In the genomic region with DNA sequence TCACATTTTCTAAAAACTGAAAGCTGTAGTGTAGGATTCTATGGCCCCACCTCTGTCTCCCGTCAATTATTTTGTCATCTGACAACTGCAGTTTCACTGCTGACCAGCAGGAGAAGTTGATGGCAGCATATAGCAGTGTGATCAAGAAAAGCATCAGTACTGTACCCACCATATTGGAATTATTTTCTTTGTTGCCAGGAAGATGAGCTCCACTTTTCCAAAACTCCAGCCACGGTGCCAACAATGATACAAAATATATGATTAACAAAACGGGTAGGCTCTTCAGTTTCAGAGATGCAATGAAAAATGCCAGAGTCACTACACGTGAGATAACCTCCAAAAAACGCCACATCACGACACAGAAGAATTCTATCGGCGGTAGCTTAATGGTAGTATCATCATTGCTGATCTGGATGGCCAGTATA, we compare ENCODE assay signal across 14 cellular contexts. TPM values are rescaled to one million over a fixed set of nuclear protein-coding genes. Genes with fewer than 3 reads are reported as not detected.
DNase-seq lines count a peak whose midpoint lies in the region; ATAC-seq, FAIRE-seq and TF ChIP-seq lines count a peak whose summit lies in the region.
"Had no signal": no experiment of that assay in that cellular context is flagged by ENCODE, and none has a peak within 500 bp of the region (broad histone marks: within the 10 kb centered on the region; RNA-seq: fewer than 3 reads in every experiment).

No MANE protein-coding gene starts in this region.

- H3F3A ChIP-seq in neural progenitor cell (ENCODE audit: low read depth) = no peaks in the 10 kb centered on the region

- no peak for FAIRE-seq in HTR-8/SVneo (lab: Jason Lieb, UNC)
- FAIRE-seq: GM19239 had no signal

- TF ChIP-seq CTCF in VCaP (conservative IDR thresholded peaks at IDR 0.05) (peak; percentile 66), neural progenitor cell (IDR thresholded peaks at IDR 0.05) (peak; percentile 71), vagina (IDR thresholded peaks at IDR 0.05) (no peak)

- peak; percentile 11 for DNase-seq in NCI-H2171 treated with DMSO at 0.1 percent for 48 hours (lab: John Stamatoyannopoulos, UW)
- no peak for DNase-seq in NCI-H2171 (lab: John Stamatoyannopoulos, UW)
- DNase-seq in HTR-8/SVneo (ENCODE audit: insufficient read length, low spot score) = peak; percentile 10
- DNase-seq in neural progenitor cell (ENCODE audit: low spot score) = peak; percentile 30
- DNase-seq in vagina (ENCODE audit: extremely low spot score in 2 of 2) = no peak
- no peak for DNase-seq in NCI-H2029 treated with DMSO at 0.1 percent for 48 hours (lab: John Stamatoyannopoulos, UW)
- DNase-seq: islet precursor cell; RPMI8226; stimulated activated naive CD4-positive, alpha-beta T cell had no signal

- H3K4me3 ChIP-seq in neural progenitor cell (no peak overlapping the region), vagina (no peak overlapping the region)
- H3K4me3 ChIP-seq: BLaER1 treated with 17β-estradiol and CSF1 and Interleukin-3, amounts not matched to agents 10 nM and 100 nM had no signal

- no peaks in the 10 kb centered on the region for H3K27me3 Mint-ChIP-seq in neural progenitor cell (ENCODE audit: insufficient read depth, low read depth)

- H3K9ac ChIP-seq in neural progenitor cell = no peak overlapping the region
- H3K9ac ChIP-seq: BLaER1 treated with 17β-estradiol and CSF1 and Interleukin-3, amounts not matched to agents 10 nM and 100 nM had no signal

- H2AFZ ChIP-seq in neural progenitor cell (replicated peaks) = peak overlapping the region; percentile 53

- H3K27ac ChIP-seq in VCaP (no peak overlapping the region), neural progenitor cell (no peak overlapping the region), vagina (no peak overlapping the region)
- H3K27ac ChIP-seq: BLaER1 treated with 17β-estradiol and CSF1 and Interleukin-3, amounts not matched to agents 10 nM and 100 nM had no signal

- H3K4me1 ChIP-seq in neural progenitor cell = no peaks in the 10 kb centered on the region
- no peaks in the 10 kb centered on the region for H3K4me1 ChIP-seq in vagina

- H3K27me3 ChIP-seq in neural progenitor cell = no peaks in the 10 kb centered on the region
- H3K27me3 ChIP-seq in vagina = no peaks in the 10 kb centered on the region

- no peak for ATAC-seq in GM18867 (IDR thresholded peaks at IDR 0.05; ENCODE audit: unreplicated experiment)

- H3K36me3 ChIP-seq in neural progenitor cell = no peaks in the 10 kb centered on the region
- no peaks in the 10 kb centered on the region for H3K36me3 ChIP-seq in vagina
- H3K36me3 ChIP-seq: BLaER1 treated with 17β-estradiol and CSF1 and Interleukin-3, amounts not matched to agents 10 nM and 100 nM had no signal

- H3K4me3 Mint-ChIP-seq in neural progenitor cell = no peak overlapping the region

- peaks cover 25% of the 10 kb centered on the region for H3K9me3 Mint-ChIP-seq in neural progenitor cell

- H4K20me1 ChIP-seq in neural progenitor cell (ENCODE audit: low read depth) = no peaks in the 10 kb centered on the region
- H4K20me1 ChIP-seq: BLaER1 treated with 17β-estradiol and CSF1 and Interleukin-3, amounts not matched to agents 10 nM and 100 nM had no signal

- no peak for TF ChIP-seq POLR2A in vagina (IDR thresholded peaks at IDR 0.05)

- no peaks in the 10 kb centered on the region for H3K4me1 Mint-ChIP-seq in neural progenitor cell

- no peak overlapping the region for H3K4me2 ChIP-seq in neural progenitor cell
- H3K4me2 ChIP-seq: BLaER1 treated with 17β-estradiol and CSF1 and Interleukin-3, amounts not matched to agents 10 nM and 100 nM had no signal

- H3K27ac Mint-ChIP-seq in neural progenitor cell = no peak overlapping the region

- no peaks in the 10 kb centered on the region for H3K79me2 ChIP-seq in neural progenitor cell (ENCODE audit: low read depth)

- H3K9me3 ChIP-seq in neural progenitor cell (ENCODE audit: low read depth) = no peaks in the 10 kb centered on the region
- H3K9me3 ChIP-seq in vagina = no peaks in the 10 kb centered on the region
- H3K9me3 ChIP-seq: BLaER1 treated with 17β-estradiol and CSF1 and Interleukin-3, amounts not matched to agents 10 nM and 100 nM had no signal

- intact Hi-C loops in vagina (cut with DNase I) = no loop called here

- H3K36me3 Mint-ChIP-seq in neural progenitor cell = no peaks in the 10 kb centered on the region

RNA-seq across cellular contexts. Expression of a gene that starts 41.3 kb away (rescaled TPM):
- total RNA-seq in neural progenitor cell (ENCODE audit: low replicate concordance) (not detected in 2 replicates), vagina (not detected)
- total RNA-seq: dermis microvascular lymphatic vessel endothelial cell had no signal

Comparison
In these comparisons a context has a peak if more than half of its experiments do, and no peak if none do; other contexts are left out.
1. DNase-seq: peak in NCI-H2171 treated with DMSO at 0.1 percent for 48 hours (single experiment), HTR-8/SVneo (single experiment) and neural progenitor cell (single experiment); none in NCI-H2171 (single experiment), vagina (0 of 2) and NCI-H2029 treated with DMSO at 0.1 percent for 48 hours (single experiment).
2. CTCF ChIP-seq: peak in VCaP (single experiment) and neural progenitor cell (single experiment); none in vagina (0 of 3).